19 cellular contexts compared by ENCODE assay signal in the genomic region with DNA sequence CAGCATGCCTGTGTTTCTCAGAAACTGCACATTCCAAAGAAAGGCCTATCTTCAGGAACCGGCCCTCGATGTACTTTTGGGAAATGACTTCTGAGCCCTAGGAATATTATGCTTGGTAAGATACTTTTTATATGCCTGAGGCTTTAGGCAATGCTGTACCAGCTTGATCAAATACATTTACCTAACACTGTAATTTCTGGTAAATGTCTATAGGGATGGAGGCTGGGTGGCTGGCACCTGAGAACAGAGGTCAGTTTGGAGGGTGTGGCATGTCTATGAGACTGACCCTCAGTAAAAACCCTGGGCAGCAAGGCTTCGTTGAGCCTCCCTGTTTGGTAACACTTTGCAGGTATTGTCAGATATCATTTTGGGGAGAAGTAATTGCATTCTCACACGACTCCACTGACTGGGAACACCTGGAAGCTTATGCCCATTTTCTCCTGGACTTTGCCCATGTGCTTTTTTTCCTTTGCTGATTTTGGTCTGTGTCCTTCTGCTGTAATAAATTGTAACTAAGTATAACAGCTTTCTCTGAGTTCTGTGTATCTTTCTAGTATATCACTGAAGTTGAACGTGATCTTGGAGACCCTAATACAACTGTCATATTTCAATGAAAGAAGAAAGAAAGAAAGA.
"Had no signal": no experiment of that assay in that cellular context is flagged by ENCODE, and none has a peak within 500 bp of the region (broad histone marks: within the 10 kb centered on the region; RNA-seq: fewer than 3 reads in every experiment).

No MANE protein-coding gene starts in this region.

- H3K9me3 ChIP-seq: SJSA1, SK-N-SH had no signal

- DNase-seq: KBM-7, MV-4-11, NCI-H1048, NCI-H1105, NCI-H1417, NCI-H1436 treated with DMSO at 0.1 percent for 48 hours, NCI-H1694, NCI-H187 treated with DMSO at 0.1 percent for 48 hours, NCI-H2029 treated with DMSO at 0.1 percent for 48 hours, NCI-H2107, NCI-H2227 treated with DMSO at 0.1 percent for 48 hours, NCI-H524, NCI-H774, Right ventricle myocardium superior, RPMI8226, SIG-M5, SK-N-SH, SW 1271 had no signal

- H3K4me1 ChIP-seq: SJSA1 had no signal

- H3K27me3 ChIP-seq: SJSA1 had no signal

- H3K36me3 ChIP-seq: SJSA1 had no signal

- H3K4me3 ChIP-seq: SJSA1 had no signal

- H3K27ac ChIP-seq: SJSA1 had no signal
